14 cellular contexts compared by ENCODE assay signal in the genomic region with DNA sequence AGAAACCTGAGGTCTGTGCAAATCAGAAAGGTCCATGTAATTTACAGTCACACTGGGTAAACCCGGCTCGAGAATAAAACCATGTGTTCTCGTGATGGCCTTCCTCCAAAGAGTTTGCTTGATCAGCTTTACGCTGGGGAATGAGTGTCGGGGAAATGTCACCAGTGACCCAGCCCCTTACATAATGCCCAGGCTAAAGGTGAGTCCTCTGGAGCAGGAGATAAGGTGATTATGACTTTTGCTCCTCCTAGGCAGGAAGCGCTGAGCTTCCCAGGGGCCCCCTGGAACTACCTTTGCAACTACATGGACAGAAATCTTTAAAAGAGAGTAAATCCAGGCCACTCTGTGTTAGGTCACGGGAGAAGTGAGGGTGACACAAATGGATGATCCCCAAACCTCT. TPM values are rescaled to one million over a fixed set of nuclear protein-coding genes. Genes with fewer than 3 reads are reported as not detected.
DNase-seq lines count a peak whose midpoint lies in the region; ATAC-seq and TF ChIP-seq lines count a peak whose summit lies in the region.
"Had no signal": no experiment of that assay in that cellular context is flagged by ENCODE, and none has a peak within 500 bp of the region (broad histone marks: within the 10 kb centered on the region; RNA-seq: fewer than 3 reads in every experiment).

No MANE protein-coding gene starts in this region.

- no peaks in the 10 kb centered on the region; the same call in none of the 2 replicates for H3K36me3 ChIP-seq in Caco-2 (ENCODE audit: control insufficient read depth, insufficient read depth, low read length)
- no peaks in the 10 kb centered on the region for H3K36me3 ChIP-seq in WERI-Rb-1
- H3K36me3 ChIP-seq: HAP-1 had no signal

- H3K27ac ChIP-seq in WERI-Rb-1: peak overlapping the region; percentile 0; the same call in 1 of the 2 replicates

- in situ Hi-C loops in ACHN (cut with HindIII; ENCODE audit: low pct_ligation_motif_present, low pct_unique_long_range_greater_than_20kb, low sequenced_read_pairs): no loop called here

- BruUV-seq in Caco-2 (replicated peaks; lab: Mats Ljungman, UMichigan): no TSS peak

- peak overlapping the region; percentile 83 for H3K27ac Mint-ChIP-seq in Caco-2 (ENCODE audit: unreplicated experiment)
- H3K27ac Mint-ChIP-seq: B cell; CD4-positive, alpha-beta T cell had no signal

- POLR2A ChIA-PET in Caco-2 (lab: Charles Lee): interaction anchor here (0.6 kb wide), 1 partner anchor 1320 kb away, joined by 3 read pairs; no protein-coding TSS in a partner anchor

- H3K27me3 ChIP-seq in Caco-2 (replicated peaks; ENCODE audit: control insufficient read depth, insufficient read depth, low read length) (no peaks in the 10 kb centered on the region), WERI-Rb-1 (ENCODE audit: insufficient read depth, low read depth, severe bottlenecking) (no peaks in the 10 kb centered on the region)

- H3K4me3 Mint-ChIP-seq in Caco-2 (ENCODE audit: unreplicated experiment): peak overlapping the region; percentile 31
- H3K4me3 Mint-ChIP-seq: B cell; CD4-positive, alpha-beta T cell had no signal

- TF ChIP-seq CTCF in Caco-2 (IDR thresholded peaks at IDR 0.05; ENCODE audit: insufficient read depth in 1 of 2, low read depth in 1 of 2, low read length in 1 of 2, severe bottlenecking in 1 of 2, unreplicated experiment in 1 of 2) (no peak), WERI-Rb-1 (IDR thresholded peaks at IDR 0.05; ENCODE audit: low read depth, low read length) (no peak)

- peaks cover 48% of the 10 kb centered on the region for H3K4me1 Mint-ChIP-seq in Caco-2 (ENCODE audit: low read depth, unreplicated experiment)
- H3K4me1 Mint-ChIP-seq: B cell had no signal

- CTCF ChIA-PET in Caco-2 (lab: Charles Lee): interaction anchor here (0.6 to 1.0 kb wide), 2 partner anchors 17 to 19 kb away, joined by 3 read pairs; no protein-coding TSS in a partner anchor

- peaks cover 25% of the 10 kb centered on the region for H3K36me3 Mint-ChIP-seq in Caco-2 (ENCODE audit: insufficient read depth, unreplicated experiment)

- H3K4me3 ChIP-seq in Caco-2 (ENCODE audit: low read depth, low read length) (no peak overlapping the region), WERI-Rb-1 (ENCODE audit: low read depth, low read length) (peak overlapping the region; percentile 25)
- H3K4me3 ChIP-seq: HAP-1 had no signal

- H3K9me3 ChIP-seq in Caco-2 (no peaks in the 10 kb centered on the region), WERI-Rb-1 (ENCODE audit: severe bottlenecking) (no peaks in the 10 kb centered on the region)
- H3K9me3 ChIP-seq: HAP-1 had no signal

- no peaks in the 10 kb centered on the region for H3K27me3 Mint-ChIP-seq in Caco-2 (ENCODE audit: insufficient read depth, unreplicated experiment)
- H3K27me3 Mint-ChIP-seq: B cell; CD4-positive, alpha-beta T cell had no signal

- peaks cover 52% of the 10 kb centered on the region for H3K4me1 ChIP-seq in Caco-2
- H3K4me1 ChIP-seq: HAP-1 had no signal

- intact Hi-C loops in Caco-2 (cut with micrococcal nuclease; ENCODE audit: unreplicated experiment): no loop called here
- intact Hi-C loops in posterior vena cava (cut with DNase I): no loop called here

- DNase-seq in Caco-2 (peak; percentile 53 to 75), WERI-Rb-1 (peak; percentile 35), left lobe of liver (ENCODE audit: low spot score) (peak; percentile 69), posterior vena cava (ENCODE audit: low spot score) (peak; percentile 4), occipital lobe (lab: John Stamatoyannopoulos, UW) (no peak), ACHN (no peak)
- no peak for DNase-seq in stimulated activated CD4-positive, alpha-beta T cell treated with anti-CD3 and anti-CD28 coated beads, Interleukin-1b, Interleukin-23, amount 100 ng/mL, for 48 hours
- DNase-seq: C1 segment of cervical spinal cord; CD4-positive, alpha-beta T cell; DMS79 had no signal

- ATAC-seq in left lobe of liver (peak; percentile 92), HG02870 (IDR thresholded peaks at IDR 0.05; ENCODE audit: unreplicated experiment) (no peak)

- H3K9me3 Mint-ChIP-seq in Caco-2 (ENCODE audit: unreplicated experiment): peaks cover 6% of the 10 kb centered on the region
- H3K9me3 Mint-ChIP-seq: CD4-positive, alpha-beta T cell had no signal

RNA-seq across cellular contexts. Expression of a gene that starts 15.7 kb away (rescaled TPM):
- total RNA-seq in Caco-2 (2022) (15.0 and 20.6 TPM in 2 replicates), left lobe of liver (0.13 TPM), posterior vena cava (under 1 TPM in 1 of 2 donors, not detected in 1; 0.28 TPM), occipital lobe (2.2 TPM)
- total RNA-seq: B cell; CD4-positive, alpha-beta T cell; G401 had no signal

Comparison
In these comparisons a context has a peak if more than half of its experiments do, and no peak if none do; other contexts are left out.
1. DNase-seq: peak in Caco-2 (2 of 2), WERI-Rb-1 (single experiment), left lobe of liver (single experiment) and posterior vena cava (single experiment); none in occipital lobe (single experiment), stimulated activated CD4-positive, alpha-beta T cell treated with anti-CD3 and anti-CD28 coated beads, Interleukin-1b, Interleukin-23, amount 100 ng/mL, for 48 hours (single experiment) and ACHN (single experiment).